In genomic region chr17:17448076-17448475, GRCh38 we compare ENCODE assay signal across 18 cellular contexts.
DNase-seq lines count a peak whose midpoint lies in the region; ATAC-seq, FAIRE-seq and TF ChIP-seq lines count a peak whose summit lies in the region.
"Had no signal": no experiment of that assay in that cellular context is flagged by ENCODE, and none has a peak within 500 bp of the region (broad histone marks: within the 10 kb centered on the region; RNA-seq: fewer than 3 reads in every experiment).

No MANE protein-coding gene starts in this region.

- peak overlapping the region in 2 of 3 experiments; percentile 28 to 49 for H3K27ac Mint-ChIP-seq in nephron
- H3K27ac Mint-ChIP-seq in effector memory CD8-positive, alpha-beta T cell: no peak overlapping the region
- H3K27ac Mint-ChIP-seq: CD4-positive, alpha-beta memory T cell; GM23338; IgD-negative memory B cell had no signal

- no peak for FAIRE-seq in RCC 7860 (lab: Jason Lieb, UNC)
- FAIRE-seq: GM12891 had no signal

- no peaks in the 10 kb centered on the region for H3K36me3 Mint-ChIP-seq in nephron (ENCODE audit: low read depth)
- H3K36me3 Mint-ChIP-seq in effector memory CD8-positive, alpha-beta T cell (ENCODE audit: insufficient read depth): no peaks in the 10 kb centered on the region
- H3K36me3 Mint-ChIP-seq: CD4-positive, alpha-beta memory T cell had no signal

- H3K9me3 Mint-ChIP-seq in nephron: no peaks in the 10 kb centered on the region
- peaks cover 0 to 7% of the 10 kb centered on the region in 2 donors for H3K9me3 Mint-ChIP-seq in effector memory CD8-positive, alpha-beta T cell

- peak; percentile 40 for DNase-seq in RCC 7860 (ENCODE audit: low spot score)
- peak; percentile 26 for DNase-seq in glomerular visceral epithelial cell (ENCODE audit: extremely low spot score)
- DNase-seq in effector memory CD8-positive, alpha-beta T cell: no peak
- DNase-seq in hippocampal formation (lab: John Stamatoyannopoulos, UW): no peak
- DNase-seq in Kasumi-1 (lab: John Stamatoyannopoulos, UW): no peak
- DNase-seq: CD4-positive, alpha-beta memory T cell; DND-41; NCI-H1694 treated with DMSO at 0.1 percent for 48 hours; NCI-H2081 treated with DMSO at 0.1 percent for 48 hours; NCI-H2171 treated with DMSO at 0.1 percent for 48 hours; NCI-H524 treated with DMSO at 0.1 percent for 48 hours; NCI-H82 had no signal

- peaks cover 4% of the 10 kb centered on the region for H3K27me3 Mint-ChIP-seq in nephron (ENCODE audit: low read depth)
- peaks cover 11 to 55% of the 10 kb centered on the region in 2 donors for H3K27me3 Mint-ChIP-seq in effector memory CD8-positive, alpha-beta T cell

- H3K4me1 Mint-ChIP-seq in nephron: peaks cover 16% of the 10 kb centered on the region
- H3K4me1 Mint-ChIP-seq in effector memory CD8-positive, alpha-beta T cell (ENCODE audit: low read depth in 2 of 2): no peaks in the 10 kb centered on the region
- H3K4me1 Mint-ChIP-seq: CD4-positive, alpha-beta memory T cell had no signal

- ATAC-seq in effector memory CD8-positive, alpha-beta T cell (replicated peaks): no peak
- ATAC-seq in GM19463 (IDR thresholded peaks at IDR 0.05; ENCODE audit: unreplicated experiment): no peak
- ATAC-seq: GM23338, Panc1 had no signal

- TF ChIP-seq CTCF in nephron (IDR thresholded peaks at IDR 0.05; ENCODE audit: unreplicated experiment in 3 of 3): no peak

- H3K4me3 Mint-ChIP-seq in nephron: peak overlapping the region in 1 of 3 experiments; percentile 35
- H3K4me3 Mint-ChIP-seq in effector memory CD8-positive, alpha-beta T cell: no peak overlapping the region
- H3K4me3 Mint-ChIP-seq: GM23338 had no signal

Comparison
In these comparisons a context has a peak if more than half of its experiments do, and no peak if none do; other contexts are left out.
1. DNase-seq: peak in RCC 7860 (single experiment) and glomerular visceral epithelial cell (single experiment); none in effector memory CD8-positive, alpha-beta T cell (0 of 3), hippocampal formation (0 of 2) and Kasumi-1 (0 of 2).
2. H3K27ac Mint-ChIP-seq: peak in nephron (2 of 3); none in effector memory CD8-positive, alpha-beta T cell (0 of 2).